ENCODE assay signal across 2 cellular contexts in the genomic region with DNA sequence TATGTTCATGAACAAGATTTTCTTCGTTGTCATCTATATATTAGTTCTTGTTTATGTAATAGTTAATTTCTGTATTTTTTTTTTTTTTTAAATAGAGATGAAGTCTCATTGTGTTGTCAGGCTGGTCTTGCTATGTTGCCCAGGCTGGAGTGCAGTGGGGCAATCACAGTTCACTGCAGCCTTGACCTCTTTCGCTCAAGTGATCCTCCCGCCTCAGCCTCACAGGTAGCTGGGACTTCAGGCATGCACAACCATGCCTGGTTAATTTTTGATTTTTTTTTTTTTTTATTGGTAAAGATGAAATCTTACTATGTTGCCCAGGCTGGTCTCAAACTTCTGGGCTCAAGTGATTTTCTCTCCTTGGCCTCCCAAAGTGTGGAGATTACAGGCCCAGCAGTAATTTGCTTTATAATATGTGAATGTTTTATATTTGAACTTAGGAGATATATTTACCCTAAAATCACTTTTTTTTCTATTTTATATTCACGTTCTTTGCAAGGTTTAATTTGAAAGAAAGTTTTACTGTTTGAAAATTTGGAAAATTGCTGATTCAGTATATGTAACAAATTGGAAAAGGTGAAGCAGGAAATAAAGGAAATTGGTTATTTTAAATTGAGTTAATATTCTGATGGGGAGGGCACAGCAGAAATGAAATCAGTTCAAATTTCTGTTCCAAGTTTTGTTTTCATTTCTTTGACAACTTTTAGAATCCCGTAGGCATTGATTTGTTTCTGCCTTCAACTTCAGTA.
TF ChIP-seq lines count a peak whose summit lies in the region.

No MANE protein-coding gene starts in this region.

TF ChIP-seq in WTC11, 78 proteins besides CTCF, POLR2A, EP300 and RAD21:
- TF ChIP-seq HMGXB4 (CRISPR knock-in tag; IDR thresholded peaks at IDR 0.05) (no peak), ZNF121 (CRISPR knock-in tag; IDR thresholded peaks at IDR 0.05) (peak; percentile 89)
TF ChIP-seq in WTC11: peak in this region for 1.

TF ChIP-seq in HepG2, 621 proteins besides CTCF, POLR2A, EP300 and RAD21 (continued from another document and continues in another):
- TF ChIP-seq ZBTB42 (CRISPR knock-in tag; IDR thresholded peaks at IDR 0.05) (no peak), PRPF4 (IDR thresholded peaks at IDR 0.05; ENCODE audit: low read depth, low read length, poor library complexity, severe bottlenecking) (no peak), PAF1 (CRISPR knock-in tag; IDR thresholded peaks at IDR 0.05) (no peak), ZNF572 (CRISPR knock-in tag; IDR thresholded peaks at IDR 0.05) (no peak), TARDBP (CRISPR knock-in tag; IDR thresholded peaks at IDR 0.05) (no peak), ZNF709 (CRISPR knock-in tag; IDR thresholded peaks at IDR 0.05) (no peak), TCF7 (IDR thresholded peaks at IDR 0.05; ENCODE audit: low read depth) (no peak), TCF12 (IDR thresholded peaks at IDR 0.05) (no peak), TCF12 (CRISPR knock-in tag; IDR thresholded peaks at IDR 0.05) (no peak), ZNF3 (CRISPR knock-in tag; IDR thresholded peaks at IDR 0.05) (0 out of 2 replicates have a peak, but pooled peaks have one; percentile 37), ZNF558 (CRISPR knock-in tag; IDR thresholded peaks at IDR 0.05; ENCODE audit: borderline replicate concordance) (no peak), KDM5A (IDR thresholded peaks at IDR 0.05; ENCODE audit: borderline replicate concordance, low read length) (no peak), ZNF138 (CRISPR knock-in tag; IDR thresholded peaks at IDR 0.05; ENCODE audit: low read depth) (no peak), ATF1 (CRISPR knock-in tag; IDR thresholded peaks at IDR 0.05) (no peak), TEAD2 (CRISPR knock-in tag; IDR thresholded peaks at IDR 0.05) (no peak), MZF1 (CRISPR knock-in tag; IDR thresholded peaks at IDR 0.05; ENCODE audit: borderline replicate concordance) (no peak), ELF1 (CRISPR knock-in tag; IDR thresholded peaks at IDR 0.05) (no peak), MAFK (conservative IDR thresholded peaks at IDR 0.05 in 1 of 2, IDR thresholded peaks at IDR 0.05 in 1 of 2; ENCODE audit: low read length in 2 of 2) (peak; percentile 87 to 92), CEBPG (CRISPR knock-in tag; IDR thresholded peaks at IDR 0.05) (no peak), ZBTB33 (CRISPR knock-in tag; IDR thresholded peaks at IDR 0.05) (peak; percentile 87; the same call in 1 of the 2 replicates), ZNF207 (IDR thresholded peaks at IDR 0.05; ENCODE audit: borderline replicate concordance) (no peak), ZNF496 (CRISPR knock-in tag; IDR thresholded peaks at IDR 0.05; ENCODE audit: insufficient replicate concordance) (no peak), ZBTB26 (CRISPR knock-in tag; IDR thresholded peaks at IDR 0.05; ENCODE audit: borderline replicate concordance) (no peak), ZNF280B (CRISPR knock-in tag; IDR thresholded peaks at IDR 0.05; ENCODE audit: borderline replicate concordance) (no peak), MAFF (IDR thresholded peaks at IDR 0.05; ENCODE audit: low read depth, low read length) (peak; percentile 80), ZFP36 (IDR thresholded peaks at IDR 0.05; ENCODE audit: borderline replicate concordance, low read depth, low read length, partially characterized antibody) (no peak), RARA (CRISPR knock-in tag; IDR thresholded peaks at IDR 0.05) (peak; percentile 78), SP2 (CRISPR knock-in tag; IDR thresholded peaks at IDR 0.05) (no peak), ONECUT2 (CRISPR knock-in tag; IDR thresholded peaks at IDR 0.05) (no peak), ZNF737 (CRISPR knock-in tag; IDR thresholded peaks at IDR 0.05; ENCODE audit: borderline replicate concordance) (no peak), RXRA (CRISPR knock-in tag; IDR thresholded peaks at IDR 0.05) (peak; percentile 34; the same call in 1 of the 2 replicates), ZNF121 (CRISPR knock-in tag; IDR thresholded peaks at IDR 0.05) (peak; percentile 96)
- TF ChIP-seq, protein P1, sequence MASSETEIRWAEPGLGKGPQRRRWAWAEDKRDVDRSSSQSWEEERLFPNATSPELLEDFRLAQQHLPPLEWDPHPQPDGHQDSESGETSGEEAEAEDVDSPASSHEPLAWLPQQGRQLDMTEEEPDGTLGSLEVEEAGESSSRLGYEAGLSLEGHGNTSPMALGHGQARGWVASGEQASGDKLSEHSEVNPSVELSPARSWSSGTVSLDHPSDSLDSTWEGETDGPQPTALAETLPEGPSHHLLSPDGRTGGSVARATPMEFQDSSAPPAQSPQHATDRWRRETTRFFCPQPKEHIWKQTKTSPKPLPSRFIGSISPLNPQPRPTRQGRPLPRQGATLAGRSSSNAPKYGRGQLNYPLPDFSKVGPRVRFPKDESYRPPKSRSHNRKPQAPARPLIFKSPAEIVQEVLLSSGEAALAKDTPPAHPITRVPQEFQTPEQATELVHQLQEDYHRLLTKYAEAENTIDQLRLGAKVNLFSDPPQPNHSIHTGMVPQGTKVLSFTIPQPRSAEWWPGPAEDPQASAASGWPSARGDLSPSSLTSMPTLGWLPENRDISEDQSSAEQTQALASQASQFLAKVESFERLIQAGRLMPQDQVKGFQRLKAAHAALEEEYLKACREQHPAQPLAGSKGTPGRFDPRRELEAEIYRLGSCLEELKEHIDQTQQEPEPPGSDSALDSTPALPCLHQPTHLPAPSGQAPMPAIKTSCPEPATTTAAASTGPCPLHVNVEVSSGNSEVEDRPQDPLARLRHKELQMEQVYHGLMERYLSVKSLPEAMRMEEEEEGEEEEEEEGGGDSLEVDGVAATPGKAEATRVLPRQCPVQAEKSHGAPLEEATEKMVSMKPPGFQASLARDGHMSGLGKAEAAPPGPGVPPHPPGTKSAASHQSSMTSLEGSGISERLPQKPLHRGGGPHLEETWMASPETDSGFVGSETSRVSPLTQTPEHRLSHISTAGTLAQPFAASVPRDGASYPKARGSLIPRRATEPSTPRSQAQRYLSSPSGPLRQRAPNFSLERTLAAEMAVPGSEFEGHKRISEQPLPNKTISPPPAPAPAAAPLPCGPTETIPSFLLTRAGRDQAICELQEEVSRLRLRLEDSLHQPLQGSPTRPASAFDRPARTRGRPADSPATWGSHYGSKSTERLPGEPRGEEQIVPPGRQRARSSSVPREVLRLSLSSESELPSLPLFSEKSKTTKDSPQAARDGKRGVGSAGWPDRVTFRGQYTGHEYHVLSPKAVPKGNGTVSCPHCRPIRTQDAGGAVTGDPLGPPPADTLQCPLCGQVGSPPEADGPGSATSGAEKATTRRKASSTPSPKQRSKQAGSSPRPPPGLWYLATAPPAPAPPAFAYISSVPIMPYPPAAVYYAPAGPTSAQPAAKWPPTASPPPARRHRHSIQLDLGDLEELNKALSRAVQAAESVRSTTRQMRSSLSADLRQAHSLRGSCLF (CRISPR knock-in tag; IDR thresholded peaks at IDR 0.05; ENCODE audit: borderline replicate concordance): no peak
- TF ChIP-seq, protein P2, sequence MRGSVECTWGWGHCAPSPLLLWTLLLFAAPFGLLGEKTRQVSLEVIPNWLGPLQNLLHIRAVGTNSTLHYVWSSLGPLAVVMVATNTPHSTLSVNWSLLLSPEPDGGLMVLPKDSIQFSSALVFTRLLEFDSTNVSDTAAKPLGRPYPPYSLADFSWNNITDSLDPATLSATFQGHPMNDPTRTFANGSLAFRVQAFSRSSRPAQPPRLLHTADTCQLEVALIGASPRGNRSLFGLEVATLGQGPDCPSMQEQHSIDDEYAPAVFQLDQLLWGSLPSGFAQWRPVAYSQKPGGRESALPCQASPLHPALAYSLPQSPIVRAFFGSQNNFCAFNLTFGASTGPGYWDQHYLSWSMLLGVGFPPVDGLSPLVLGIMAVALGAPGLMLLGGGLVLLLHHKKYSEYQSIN (CRISPR knock-in tag; IDR thresholded peaks at IDR 0.05; ENCODE audit: borderline replicate concordance): no peak
- TF ChIP-seq, protein P3, sequence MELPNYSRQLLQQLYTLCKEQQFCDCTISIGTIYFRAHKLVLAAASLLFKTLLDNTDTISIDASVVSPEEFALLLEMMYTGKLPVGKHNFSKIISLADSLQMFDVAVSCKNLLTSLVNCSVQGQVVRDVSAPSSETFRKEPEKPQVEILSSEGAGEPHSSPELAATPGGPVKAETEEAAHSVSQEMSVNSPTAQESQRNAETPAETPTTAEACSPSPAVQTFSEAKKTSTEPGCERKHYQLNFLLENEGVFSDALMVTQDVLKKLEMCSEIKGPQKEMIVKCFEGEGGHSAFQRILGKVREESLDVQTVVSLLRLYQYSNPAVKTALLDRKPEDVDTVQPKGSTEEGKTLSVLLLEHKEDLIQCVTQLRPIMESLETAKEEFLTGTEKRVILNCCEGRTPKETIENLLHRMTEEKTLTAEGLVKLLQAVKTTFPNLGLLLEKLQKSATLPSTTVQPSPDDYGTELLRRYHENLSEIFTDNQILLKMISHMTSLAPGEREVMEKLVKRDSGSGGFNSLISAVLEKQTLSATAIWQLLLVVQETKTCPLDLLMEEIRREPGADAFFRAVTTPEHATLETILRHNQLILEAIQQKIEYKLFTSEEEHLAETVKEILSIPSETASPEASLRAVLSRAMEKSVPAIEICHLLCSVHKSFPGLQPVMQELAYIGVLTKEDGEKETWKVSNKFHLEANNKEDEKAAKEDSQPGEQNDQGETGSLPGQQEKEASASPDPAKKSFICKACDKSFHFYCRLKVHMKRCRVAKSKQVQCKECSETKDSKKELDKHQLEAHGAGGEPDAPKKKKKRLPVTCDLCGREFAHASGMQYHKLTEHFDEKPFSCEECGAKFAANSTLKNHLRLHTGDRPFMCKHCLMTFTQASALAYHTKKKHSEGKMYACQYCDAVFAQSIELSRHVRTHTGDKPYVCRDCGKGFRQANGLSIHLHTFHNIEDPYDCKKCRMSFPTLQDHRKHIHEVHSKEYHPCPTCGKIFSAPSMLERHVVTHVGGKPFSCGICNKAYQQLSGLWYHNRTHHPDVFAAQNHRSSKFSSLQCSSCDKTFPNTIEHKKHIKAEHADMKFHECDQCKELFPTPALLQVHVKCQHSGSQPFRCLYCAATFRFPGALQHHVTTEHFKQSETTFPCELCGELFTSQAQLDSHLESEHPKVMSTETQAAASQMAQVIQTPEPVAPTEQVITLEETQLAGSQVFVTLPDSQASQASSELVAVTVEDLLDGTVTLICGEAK (IDR thresholded peaks at IDR 0.05): no peak
- TF ChIP-seq, protein P3 (CRISPR knock-in tag; IDR thresholded peaks at IDR 0.05): no peak
